8 cellular contexts compared by ENCODE assay signal in the genomic region with DNA sequence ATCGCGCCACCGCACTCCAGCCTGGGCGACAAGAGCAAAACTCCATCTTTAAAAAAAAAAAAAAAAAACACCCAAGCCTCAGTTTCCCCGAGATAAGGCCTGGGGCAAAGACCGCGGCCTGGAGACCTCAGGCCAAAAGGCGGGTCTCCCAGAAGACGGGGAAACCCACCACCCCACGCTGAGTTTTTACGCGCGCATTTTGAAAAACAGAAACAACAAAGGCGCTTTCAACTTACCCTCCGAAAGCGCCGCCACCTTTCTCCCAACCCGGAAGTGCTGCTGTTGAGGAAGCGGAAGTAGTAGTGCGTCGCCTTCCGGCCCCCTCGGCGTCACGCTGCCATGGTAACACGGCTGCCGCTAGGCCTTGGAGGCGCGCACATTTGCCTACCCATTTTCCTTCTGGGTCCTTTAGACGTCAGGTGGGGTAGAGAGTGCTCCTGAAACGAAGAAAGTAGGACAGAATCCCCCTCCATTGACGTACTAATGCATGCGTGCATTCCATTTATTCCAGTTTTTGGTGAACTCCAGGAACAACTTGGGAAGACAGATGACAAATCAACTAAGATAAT. TPM values are rescaled to one million over a fixed set of nuclear protein-coding genes. Genes with fewer than 3 reads are reported as not detected.
DNase-seq lines count a peak whose midpoint lies in the region; ATAC-seq, FAIRE-seq and TF ChIP-seq lines count a peak whose summit lies in the region.

A gene with protein sequence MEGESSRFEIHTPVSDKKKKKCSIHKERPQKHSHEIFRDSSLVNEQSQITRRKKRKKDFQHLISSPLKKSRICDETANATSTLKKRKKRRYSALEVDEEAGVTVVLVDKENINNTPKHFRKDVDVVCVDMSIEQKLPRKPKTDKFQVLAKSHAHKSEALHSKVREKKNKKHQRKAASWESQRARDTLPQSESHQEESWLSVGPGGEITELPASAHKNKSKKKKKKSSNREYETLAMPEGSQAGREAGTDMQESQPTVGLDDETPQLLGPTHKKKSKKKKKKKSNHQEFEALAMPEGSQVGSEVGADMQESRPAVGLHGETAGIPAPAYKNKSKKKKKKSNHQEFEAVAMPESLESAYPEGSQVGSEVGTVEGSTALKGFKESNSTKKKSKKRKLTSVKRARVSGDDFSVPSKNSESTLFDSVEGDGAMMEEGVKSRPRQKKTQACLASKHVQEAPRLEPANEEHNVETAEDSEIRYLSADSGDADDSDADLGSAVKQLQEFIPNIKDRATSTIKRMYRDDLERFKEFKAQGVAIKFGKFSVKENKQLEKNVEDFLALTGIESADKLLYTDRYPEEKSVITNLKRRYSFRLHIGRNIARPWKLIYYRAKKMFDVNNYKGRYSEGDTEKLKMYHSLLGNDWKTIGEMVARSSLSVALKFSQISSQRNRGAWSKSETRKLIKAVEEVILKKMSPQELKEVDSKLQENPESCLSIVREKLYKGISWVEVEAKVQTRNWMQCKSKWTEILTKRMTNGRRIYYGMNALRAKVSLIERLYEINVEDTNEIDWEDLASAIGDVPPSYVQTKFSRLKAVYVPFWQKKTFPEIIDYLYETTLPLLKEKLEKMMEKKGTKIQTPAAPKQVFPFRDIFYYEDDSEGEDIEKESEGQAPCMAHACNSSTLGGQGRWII (minus strand): TSS at position 287 of the 569 bp plus-strand sequence. CDS start 4,019 bp downstream, outside the sequence.

- H3F3A ChIP-seq in OCI-LY1 (ENCODE audit: insufficient read depth, low read length): no peaks in the 10 kb centered on the region

- intact Hi-C loops in Caco-2 (cut with micrococcal nuclease; ENCODE audit: unreplicated experiment) (no loop called here), endothelial cell of umbilical vein (cut with micrococcal nuclease) (loop anchor here (1.0 to 5.0 kb wide), 2 partner anchors 34 to 54 kb away; a partner anchor contains a TSS)

- H3K9ac ChIP-seq in OCI-LY1 (ENCODE audit: low read length): peak within 1 kb of the TSS; percentile 63
- H3K9ac ChIP-seq in endothelial cell of umbilical vein (replicated peaks; ENCODE audit: extremely low read depth, insufficient read depth, low read length): peak within 1 kb of the TSS; percentile 81

- H3K4me2 ChIP-seq in OCI-LY1 (ENCODE audit: low read length): peak within 1 kb of the TSS; percentile 92
- H3K4me2 ChIP-seq in endothelial cell of umbilical vein (ENCODE audit: insufficient read depth, low read length): peak within 1 kb of the TSS; percentile 44

- H4K20me1 ChIP-seq in OCI-LY1 (ENCODE audit: insufficient read depth, low read length) (no peaks in the 10 kb centered on the region), endothelial cell of umbilical vein (replicated peaks; ENCODE audit: control insufficient read depth, extremely low read depth, insufficient read depth, low read length) (no peaks in the 10 kb centered on the region)

- H3K27ac ChIP-seq in OCI-LY1 (ENCODE audit: low read depth, low read length, poor library complexity, severe bottlenecking) (no peak within 1 kb of the TSS), endothelial cell of umbilical vein (ENCODE audit: insufficient read depth, low read depth, low read length) (peak within 1 kb of the TSS; percentile 61)

- peaks cover 28% of the 10 kb centered on the region for H3K36me3 Mint-ChIP-seq in Caco-2 (ENCODE audit: insufficient read depth, unreplicated experiment)

- peak; percentile 79 for ATAC-seq in GM21526 (IDR thresholded peaks at IDR 0.05; ENCODE audit: low FRiP score, unreplicated experiment)

- H3K79me2 ChIP-seq in OCI-LY1 (ENCODE audit: insufficient read depth, low read length): no peaks in the 10 kb centered on the region
- peaks cover 19% of the 10 kb centered on the region for H3K79me2 ChIP-seq in endothelial cell of umbilical vein (ENCODE audit: control insufficient read depth, insufficient read depth, low read length)

- H3K27ac Mint-ChIP-seq in Caco-2 (ENCODE audit: unreplicated experiment): peak within 1 kb of the TSS; percentile 94

- H3K9me3 ChIP-seq in Caco-2: no peaks in the 10 kb centered on the region
- no peaks in the 10 kb centered on the region for H3K9me3 ChIP-seq in OCI-LY1 (ENCODE audit: low read length)
- no peaks in the 10 kb centered on the region for H3K9me3 ChIP-seq in endothelial cell of umbilical vein (replicated peaks; ENCODE audit: control insufficient read depth, insufficient read depth, low read length)

- H2AFZ ChIP-seq in OCI-LY1 (ENCODE audit: low read length): no peak within 1 kb of the TSS
- H2AFZ ChIP-seq in endothelial cell of umbilical vein (ENCODE audit: low read depth, low read length): peak within 1 kb of the TSS; percentile 63

- no peak for TF ChIP-seq CTCF in Caco-2 (IDR thresholded peaks at IDR 0.05; ENCODE audit: insufficient read depth in 1 of 2, low read depth in 1 of 2, low read length in 1 of 2, severe bottlenecking in 1 of 2, unreplicated experiment in 1 of 2)
- no peak for TF ChIP-seq CTCF in OCI-LY1 (IDR thresholded peaks at IDR 0.05; ENCODE audit: low read length)
- TF ChIP-seq CTCF in endothelial cell of umbilical vein (IDR thresholded peaks at IDR 0.05; ENCODE audit: extremely low read depth in 1 of 2, insufficient read depth in 1 of 2, low read depth in 1 of 2, low read length in 2 of 2): no peak

- H3K27me3 ChIP-seq in Caco-2 (replicated peaks; ENCODE audit: control insufficient read depth, insufficient read depth, low read length) (no peaks in the 10 kb centered on the region), OCI-LY1 (ENCODE audit: insufficient read depth, low read length) (peaks cover 5% of the 10 kb centered on the region; the same call in 1 of the 2 replicates), endothelial cell of umbilical vein (ENCODE audit: control insufficient read depth in 2 of 2, insufficient read depth in 2 of 2, low read length in 2 of 2) (peaks cover 0 to 10% of the 10 kb centered on the region in 2 experiments)

- FAIRE-seq in endothelial cell of umbilical vein (lab: Jason Lieb, UNC): peak; percentile 73

- no TSS peak for BruUV-seq in Caco-2 (replicated peaks; lab: Mats Ljungman, UMichigan)
- no TSS peak for BruUV-seq in endothelial cell of umbilical vein (replicated peaks; lab: Mats Ljungman, UMichigan)

- H3K4me1 Mint-ChIP-seq in Caco-2 (ENCODE audit: low read depth, unreplicated experiment): peaks cover 15% of the 10 kb centered on the region

- H3K9me1 ChIP-seq in endothelial cell of umbilical vein (replicated peaks; ENCODE audit: control insufficient read depth, extremely low read depth, insufficient read depth, low read length): no peaks in the 10 kb centered on the region

- peak within 1 kb of the TSS; percentile 89 for H3K4me3 Mint-ChIP-seq in Caco-2 (ENCODE audit: unreplicated experiment)

- H3K4me1 ChIP-seq in Caco-2 (peaks cover 13% of the 10 kb centered on the region), OCI-LY1 (ENCODE audit: insufficient read depth, low read length, severe bottlenecking) (peaks cover 50% of the 10 kb centered on the region), endothelial cell of umbilical vein (ENCODE audit: control insufficient read depth, extremely low read depth, insufficient read depth, low read length) (peaks cover 20% of the 10 kb centered on the region)

- H3K9me2 ChIP-seq in OCI-LY1 (ENCODE audit: low read depth, low read length): no peaks in the 10 kb centered on the region

- POLR2A ChIA-PET in Caco-2 (lab: Charles Lee) (no interaction called here), endothelial cell of umbilical vein (lab: Charles Lee) (no interaction called here)

- H3K9me3 Mint-ChIP-seq in Caco-2 (ENCODE audit: unreplicated experiment): no peaks in the 10 kb centered on the region

- DNase-seq in Caco-2 (peak; percentile 89 to 90), HuH-7.5 (ENCODE audit: low spot score) (peak; percentile 97), endothelial cell of umbilical vein (ENCODE audit: low read depth, low spot score) (peak; percentile 88), midbrain (lab: John Stamatoyannopoulos, UW) (peak; percentile 90)
- peak; percentile 84 for DNase-seq in activated CD8-positive, alpha-beta memory T cell treated with anti-CD3 and anti-CD28 coated beads, Interleukin-2, amount 50 U/mL, for 24 hours (ENCODE audit: extremely low read depth)
- DNase-seq in stimulated activated CD8-positive, alpha-beta memory T cell treated with anti-CD3 and anti-CD28 coated beads, Interleukin-15, amount 100 ng/mL, for 4 hours (ENCODE audit: low read depth in 2 of 2): peak; percentile 80 to 90

- H3K27me3 Mint-ChIP-seq in Caco-2 (ENCODE audit: insufficient read depth, unreplicated experiment): no peaks in the 10 kb centered on the region

- peak; percentile 62 for TF ChIP-seq POLR2A in endothelial cell of umbilical vein (IDR thresholded peaks at IDR 0.05; ENCODE audit: low read depth, low read length)

- peaks cover 1% of the 10 kb centered on the region; the same call in 1 of the 2 replicates for H3K36me3 ChIP-seq in Caco-2 (ENCODE audit: control insufficient read depth, insufficient read depth, low read length)
- peaks cover 22% of the 10 kb centered on the region; the same call in 1 of the 2 replicates for H3K36me3 ChIP-seq in OCI-LY1 (ENCODE audit: insufficient read depth, low read length)
- H3K36me3 ChIP-seq in endothelial cell of umbilical vein (ENCODE audit: control insufficient read depth in 2 of 2, extremely low read depth in 1 of 2, insufficient read depth in 2 of 2, low read length in 2 of 2): peaks cover 7 to 9% of the 10 kb centered on the region in 2 experiments

- CTCF ChIA-PET in Caco-2 (lab: Charles Lee) (interaction anchor here (0.7 kb wide), 1 partner anchor 400 kb away, joined by 4 read pairs; no protein-coding TSS in a partner anchor), endothelial cell of umbilical vein (lab: Charles Lee) (interaction anchor here (0.7 kb wide), 1 partner anchor 906 kb away, joined by 3 read pairs; no protein-coding TSS in a partner anchor)

- H3K4me3 ChIP-seq in Caco-2 (ENCODE audit: low read depth, low read length): peak within 1 kb of the TSS; percentile 61
- H3K4me3 ChIP-seq in OCI-LY1 (ENCODE audit: low read depth, low read length, poor library complexity, severe bottlenecking): peak within 1 kb of the TSS; percentile 67
- peak within 1 kb of the TSS; percentile 49 to 79 (median 58) for H3K4me3 ChIP-seq in endothelial cell of umbilical vein (replicated peaks in 1 of 3; ENCODE audit: insufficient read depth in 1 of 3, low read depth in 1 of 3, low read length in 3 of 3)

- dilution Hi-C loops in endothelial cell of umbilical vein (cut with MboI; ENCODE audit: extremely low pct_ligation_motif_present, low sequenced_read_pairs): no loop called here

RNA-seq across cellular contexts. Expression of the gene that starts here (rescaled TPM):
- total RNA-seq in Caco-2 (2022): 11.4 and 12.9 TPM in 2 replicates
- total RNA-seq in endothelial cell of umbilical vein: 12.0 and 13.8 TPM in 2 replicates
- 3.6 and 4.9 TPM in 2 replicates for polyA plus RNA-seq in endothelial cell of umbilical vein
- 10.0 and 12.4 TPM in 2 replicates for polyA plus RNA-seq in endothelial cell of umbilical vein (2011; cell fraction: cytosol; rRNA removed)
- polyA plus RNA-seq in endothelial cell of umbilical vein (2011; cell fraction: nucleus; rRNA removed): 5.1 and 9.3 TPM in 2 replicates
- 11.1 and 13.2 TPM in 2 replicates for polyA plus RNA-seq in endothelial cell of umbilical vein (2012)
- 1.2 and 3.1 TPM in 2 replicates for polyA minus RNA-seq in endothelial cell of umbilical vein
- 5.8 TPM for polyA minus RNA-seq in endothelial cell of umbilical vein (2011; cell fraction: cytosol; rRNA and poly(A)+ RNA removed)
- polyA minus RNA-seq in endothelial cell of umbilical vein (2011; cell fraction: nucleus; rRNA and poly(A)+ RNA removed): 3.9 and 4.0 TPM in 2 replicates
